23 cellular contexts compared by ENCODE assay signal in the genomic region with DNA sequence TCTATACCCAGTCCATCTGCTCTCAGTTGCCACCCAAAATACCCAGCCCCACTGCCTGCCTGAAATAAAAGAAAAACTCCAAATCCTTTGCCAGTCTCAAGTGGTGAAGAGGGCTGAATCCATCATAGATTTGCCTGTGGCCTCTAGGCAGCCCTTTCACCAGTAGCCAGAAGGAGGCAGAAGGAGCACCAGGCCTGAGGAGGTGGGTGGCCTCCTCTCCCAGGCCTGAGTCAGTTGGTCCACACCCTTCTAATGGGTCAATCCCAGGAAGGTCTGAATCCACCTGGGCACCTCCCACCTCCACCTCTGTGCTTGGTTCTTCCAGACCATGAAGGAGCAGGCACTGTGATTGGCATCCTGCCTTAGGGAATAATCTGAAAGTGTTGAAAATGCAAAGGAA.
A peak's percentile ranks its signal among the peaks of the same experiment; 100 is the strongest.
DNase-seq lines count a peak whose midpoint lies in the region; ATAC-seq, FAIRE-seq and TF ChIP-seq lines count a peak whose summit lies in the region.
"Had no signal": no experiment of that assay in that cellular context is flagged by ENCODE, and none has a peak within 500 bp of the region (broad histone marks: within the 10 kb centered on the region; RNA-seq: fewer than 3 reads in every experiment).

No MANE protein-coding gene starts in this region.

- no peak overlapping the region for H3K27ac ChIP-seq in HepG2 (ENCODE audit: extremely low read length, insufficient read depth, low read length)
- H3K27ac ChIP-seq: ascending aorta, thoracic aorta had no signal

- no peak overlapping the region for H3K4me3 ChIP-seq in choroid plexus epithelial cell (ENCODE audit: low read depth, low read length)
- no peak overlapping the region for H3K4me3 ChIP-seq in HepG2 (replicated peaks in 1 of 3; ENCODE audit: insufficient read depth in 1 of 3, low read depth in 2 of 3, low read length in 3 of 3)
- H3K4me3 ChIP-seq: ascending aorta, heart left ventricle, pancreas, thoracic aorta had no signal

- H3K4me2 ChIP-seq in HepG2 (ENCODE audit: low read depth, low read length), result no peak overlapping the region

- peaks cover 3 to 4% of the 10 kb centered on the region in 2 experiments; a peak in 2 of 5 replicates for H3K36me3 ChIP-seq in HepG2 (replicated peaks in 1 of 2; ENCODE audit: control insufficient read depth in 1 of 2, insufficient read depth in 2 of 2, low read length in 2 of 2)
- H3K36me3 ChIP-seq: ascending aorta, heart left ventricle, pancreas, thoracic aorta had no signal

- in situ Hi-C loops in HepG2 (cut with HindIII; ENCODE audit: extremely low pct_ligation_motif_present, low pct_unique_long_range_greater_than_20kb), result no loop called here

- H3K9me3 ChIP-seq in HepG2 (ENCODE audit: low read length), result no peaks in the 10 kb centered on the region
- H3K9me3 ChIP-seq: ascending aorta, heart left ventricle, pancreas, thoracic aorta had no signal

- H4K20me1 ChIP-seq in HepG2 (ENCODE audit: insufficient read depth, low read length), result no peaks in the 10 kb centered on the region

- TF ChIP-seq POLR2A in HepG2 (IDR thresholded peaks at IDR 0.05; ENCODE audit: insufficient read depth in 1 of 2, low read depth in 2 of 2, low read length in 2 of 2), result no peak

- no peak overlapping the region for H3K9ac ChIP-seq in HepG2 (ENCODE audit: insufficient read depth, low read depth, low read length)

- H3K4me3 Mint-ChIP-seq in progenitor cell of endocrine pancreas (ENCODE audit: low read depth), result no peak overlapping the region
- H3K4me3 Mint-ChIP-seq: activated T-cell treated with anti-CD3 and anti-CD28 coated beads, Interleukin-2, amount 50 U/mL, for 72 hours; B cell had no signal

- no peak overlapping the region for H2AFZ ChIP-seq in HepG2 (ENCODE audit: low read length)

- intact Hi-C loops in HepG2 (cut with micrococcal nuclease; ENCODE audit: unreplicated experiment), result no loop called here

- H3K27me3 Mint-ChIP-seq in progenitor cell of endocrine pancreas, result no peaks in the 10 kb centered on the region
- H3K27me3 Mint-ChIP-seq: B cell had no signal

- no peaks in the 10 kb centered on the region for H3K9me3 Mint-ChIP-seq in progenitor cell of endocrine pancreas (ENCODE audit: low read depth)
- H3K9me3 Mint-ChIP-seq: activated T-cell treated with anti-CD3 and anti-CD28 coated beads, Interleukin-2, amount 50 U/mL, for 72 hours had no signal

- CTCF ChIA-PET in HepG2 (lab: Yijun Ruan, JAX; ENCODE audit: low intra/inter-chr PET ratio, low total read pairs), result no interaction called here

- peaks cover 9% of the 10 kb centered on the region for H3K36me3 Mint-ChIP-seq in progenitor cell of endocrine pancreas (ENCODE audit: insufficient read depth)

- H3K27ac Mint-ChIP-seq in progenitor cell of endocrine pancreas, result peak overlapping the region; percentile 74
- H3K27ac Mint-ChIP-seq: activated T-cell treated with anti-CD3 and anti-CD28 coated beads, Interleukin-2, amount 50 U/mL, for 72 hours; B cell had no signal

- TF ChIP-seq CTCF in choroid plexus epithelial cell (conservative IDR thresholded peaks at IDR 0.05; ENCODE audit: low read depth, low read length) (peak; percentile 10), HepG2 (CRISPR knock-in tag; IDR thresholded peaks at IDR 0.05) (no peak), progenitor cell of endocrine pancreas (IDR thresholded peaks at IDR 0.05; ENCODE audit: unreplicated experiment) (no peak)

- POLR2A ChIA-PET in HepG2 (lab: Yijun Ruan, JAX), result interaction anchor here (1.0 kb wide), 1 partner anchor 26 kb away, joined by 3 read pairs; no protein-coding TSS in a partner anchor

- ATAC-seq in HepG2, result peak; percentile 31; the same call in 1 of the 3 replicates
- ATAC-seq in GM21390 (IDR thresholded peaks at IDR 0.05; ENCODE audit: unreplicated experiment), result no peak
- ATAC-seq: activated T-cell treated with anti-CD3 and anti-CD28 coated beads, Interleukin-2, amount 50 U/mL, for 72 hours; heart left ventricle; left ventricle myocardium superior; pancreas; SK-N-SH treated with all-trans-retinoic acid at 6 μM for 48 hours had no signal

- no peak for TF ChIP-seq RAD21 in HepG2 (CRISPR knock-in tag; IDR thresholded peaks at IDR 0.05)

- H3K79me2 ChIP-seq in HepG2 (ENCODE audit: insufficient read depth, low read length), result peaks cover 3% of the 10 kb centered on the region

- no TSS peak for BruUV-seq in HepG2 (replicated peaks; lab: Mats Ljungman, UMichigan)

- peaks cover 50% of the 10 kb centered on the region for H3K4me1 Mint-ChIP-seq in progenitor cell of endocrine pancreas (ENCODE audit: low read depth)
- H3K4me1 Mint-ChIP-seq: B cell had no signal

- H3K27me3 ChIP-seq in HepG2 (ENCODE audit: control insufficient read depth in 1 of 2, insufficient read depth in 2 of 2, low read length in 2 of 2), result no peaks in the 10 kb centered on the region
- H3K27me3 ChIP-seq: ascending aorta, heart left ventricle, pancreas had no signal

- peaks cover 13% of the 10 kb centered on the region for H3K4me1 ChIP-seq in HepG2 (ENCODE audit: insufficient read depth, low read length)

- FAIRE-seq in HepG2 (lab: Jason Lieb, UNC), result no peak
- FAIRE-seq: pancreas had no signal

- DNase-seq in choroid plexus epithelial cell (ENCODE audit: low read depth), result no peak
- no peak for DNase-seq in HepG2 (ENCODE audit: low spot score)
- no peak for DNase-seq in progenitor cell of endocrine pancreas (ENCODE audit: low spot score, unreplicated experiment)
- no peak for DNase-seq in HT-29 (ENCODE audit: low spot score)
- no peak for DNase-seq in Ammon's horn (ENCODE audit: low spot score)
- DNase-seq in SW 1271 (lab: John Stamatoyannopoulos, UW), result no peak
- DNase-seq: activated CD4-positive, CD25-positive, alpha-beta regulatory T cell treated with anti-CD3 and anti-CD28 coated beads, Interleukin-2, amount 50 U/mL, for 72 hours; activated CD8-positive, alpha-beta memory T cell treated with anti-CD3 and anti-CD28 coated beads for 24 hours; activated naive CD4-positive, alpha-beta T cell treated with anti-CD3 and anti-CD28 coated beads, Interleukin-2, amount 50 U/mL, for 16 hours; activated T-cell treated with anti-CD3 and anti-CD28 coated beads, Interleukin-2, amount 50 U/mL, for 72 hours; cerebellar nuclear complex; COR-L47; effector memory CD4-positive, alpha-beta T cell; heart left ventricle; left ventricle myocardium superior; NCI-H1105 treated with DMSO at 0.1 percent for 48 hours; NCI-H524; pancreas had no signal

- TF ChIP-seq EP300 in HepG2 (IDR thresholded peaks at IDR 0.05; ENCODE audit: low read depth in 2 of 2, low read length in 2 of 2), result no peak
- no peak for TF ChIP-seq EP300 in HepG2 (CRISPR knock-in tag; IDR thresholded peaks at IDR 0.05; ENCODE audit: borderline replicate concordance)

TF ChIP-seq in HepG2, 621 proteins besides CTCF, POLR2A, EP300 and RAD21 (continues in another document):
- TF ChIP-seq ZFP41 (CRISPR knock-in tag; IDR thresholded peaks at IDR 0.05; ENCODE audit: borderline replicate concordance) (no peak), NONO (IDR thresholded peaks at IDR 0.05) (no peak), NONO (CRISPR knock-in tag; conservative IDR thresholded peaks at IDR 0.05) (no peak), KAT2B (IDR thresholded peaks at IDR 0.05; ENCODE audit: borderline replicate concordance, low read depth, low read length) (no peak), ZNF530 (CRISPR knock-in tag; IDR thresholded peaks at IDR 0.05; ENCODE audit: low read depth) (no peak), AGO1 (IDR thresholded peaks at IDR 0.05; ENCODE audit: low read depth, low read length, poor library complexity, severe bottlenecking) (no peak), U2AF2 (IDR thresholded peaks at IDR 0.05; ENCODE audit: low read depth, low read length) (no peak), ZNF589 (CRISPR knock-in tag; conservative IDR thresholded peaks at IDR 0.05) (no peak), SRF (IDR thresholded peaks at IDR 0.05; ENCODE audit: low read depth, low read length) (no peak)
